ENCODE assay signal across 27 cellular contexts in genomic region chr17:50829336-50829735, GRCh38. TPM values are rescaled to one million over a fixed set of nuclear protein-coding genes. Genes with fewer than 3 reads are reported as not detected.
A peak's percentile ranks its signal among the peaks of the same experiment; 100 is the strongest.
DNase-seq lines count a peak whose midpoint lies in the region; ATAC-seq and TF ChIP-seq lines count a peak whose summit lies in the region.
"Had no signal": no experiment of that assay in that cellular context is flagged by ENCODE, and none has a peak within 500 bp of the region (broad histone marks: within the 10 kb centered on the region; RNA-seq: fewer than 3 reads in every experiment).

No MANE protein-coding gene starts in this region.

- ATAC-seq in HG03460 (IDR thresholded peaks at IDR 0.05; ENCODE audit: unreplicated experiment): no peak
- ATAC-seq: activated CD4-positive, CD25-positive, alpha-beta regulatory T cell treated with anti-CD3 and anti-CD28 coated beads, Interleukin-2, amount 50 U/mL, for 24 hours; gastroesophageal sphincter; Panc1 had no signal

- H2AFZ ChIP-seq in H9 (ENCODE audit: low read length) (peak overlapping the region; percentile 52), OCI-LY7 (ENCODE audit: low read length) (peak overlapping the region; percentile 16; the same call in 1 of the 2 replicates)

- H3T11ph ChIP-seq in H9 (ENCODE audit: low read length): no peak overlapping the region

- H3K36me3 ChIP-seq in OCI-LY7 (ENCODE audit: insufficient read depth, low read length) (no peaks in the 10 kb centered on the region), spleen (no peaks in the 10 kb centered on the region)
- H3K36me3 ChIP-seq: gastroesophageal sphincter had no signal

- H3K4me1 ChIP-seq in H9 (ENCODE audit: insufficient read depth, low read length): peaks cover 8% of the 10 kb centered on the region; the same call in 1 of the 2 replicates
- H3K4me1 ChIP-seq in OCI-LY7 (ENCODE audit: insufficient read depth, low read length, poor library complexity, severe bottlenecking): peaks cover 17% of the 10 kb centered on the region
- no peaks in the 10 kb centered on the region for H3K4me1 ChIP-seq in spleen

- H3K9me3 ChIP-seq in H9 (ENCODE audit: control insufficient read depth, low read depth, low read length): no peaks in the 10 kb centered on the region
- no peaks in the 10 kb centered on the region for H3K9me3 ChIP-seq in OCI-LY7 (ENCODE audit: low read length)
- no peaks in the 10 kb centered on the region for H3K9me3 ChIP-seq in spleen
- H3K9me3 ChIP-seq: gastroesophageal sphincter, mucosa of descending colon had no signal

- H3K9me3 Mint-ChIP-seq in H9 (no peaks in the 10 kb centered on the region), glutamatergic neuron (ENCODE audit: unreplicated experiment) (peaks cover 9% of the 10 kb centered on the region)
- H3K9me3 Mint-ChIP-seq: HFFc6 had no signal

- H4K5ac ChIP-seq in H9 (ENCODE audit: insufficient read length, low read depth, low read length): no peak overlapping the region

- H3K4me2 ChIP-seq in H9 (ENCODE audit: insufficient read depth, insufficient read length, low read length) (no peak overlapping the region), OCI-LY7 (ENCODE audit: low read length) (peak overlapping the region; percentile 42)

- H3K4me3 ChIP-seq in OCI-LY7 (ENCODE audit: low read depth, low read length, poor library complexity, severe bottlenecking): no peak overlapping the region
- no peak overlapping the region for H3K4me3 ChIP-seq in spleen
- H3K4me3 ChIP-seq: gastroesophageal sphincter, mucosa of descending colon had no signal

- peaks cover 3% of the 10 kb centered on the region for H3K23me2 ChIP-seq in H9 (ENCODE audit: insufficient read length, low read depth, low read length, poor library complexity, severe bottlenecking)

- no peaks in the 10 kb centered on the region for H3K9me2 ChIP-seq in OCI-LY7 (ENCODE audit: insufficient read depth, low read length)

- intact Hi-C loops in OCI-LY7 (cut with micrococcal nuclease; ENCODE audit: unreplicated experiment) (no loop called here), spleen (cut with DNase I; ENCODE audit: low total_unique reads) (no loop called here)

- H3K14ac ChIP-seq in H9 (ENCODE audit: insufficient read depth, low read length): no peak overlapping the region

- H3K36me3 Mint-ChIP-seq in H9 (ENCODE audit: insufficient read depth in 1 of 3, low read depth in 3 of 3) (no peaks in the 10 kb centered on the region; a peak in 1 of 7 replicates), glutamatergic neuron (ENCODE audit: unreplicated experiment) (no peaks in the 10 kb centered on the region)

- H3K27ac Mint-ChIP-seq in H9 (peak overlapping the region; percentile 25 to 76 (median 68); a peak in 6 of 7 replicates), glutamatergic neuron (ENCODE audit: unreplicated experiment) (peak overlapping the region; percentile 65)
- H3K27ac Mint-ChIP-seq: HFFc6 had no signal

- WGBS in H9 (ENCODE audit: extremely low coverage, insufficient read length, low lambda C conversion rate): no CpG with 5 or more reads among the region's 6 CpGs
- WGBS in spleen, 5 donors: 43 to 63% (median 55%) methylated on average over 6 of the region's 6 CpGs

- no peak overlapping the region for H2BK12ac ChIP-seq in H9 (ENCODE audit: insufficient read length, low read depth, low read length)

- no peak overlapping the region for H4K8ac ChIP-seq in H9 (replicated peaks; ENCODE audit: insufficient read length, low read depth, low read length)

- H4K91ac ChIP-seq in H9 (ENCODE audit: insufficient read length, low read depth, low read length): no peak overlapping the region

- H3K4me1 Mint-ChIP-seq in H9 (peaks cover 40 to 57% of the 10 kb centered on the region in 2 experiments), glutamatergic neuron (ENCODE audit: low read depth, unreplicated experiment) (peaks cover 38% of the 10 kb centered on the region)

- H2BK120ac ChIP-seq in H9 (ENCODE audit: low read depth, low read length, poor library complexity, severe bottlenecking): no peak overlapping the region

- no peak overlapping the region for H3K23ac ChIP-seq in H9 (ENCODE audit: insufficient read length, low read depth, low read length)

- H3K9ac ChIP-seq in H9 (ENCODE audit: extremely low read depth, insufficient read length, low read length): no peak overlapping the region

- H3K27ac ChIP-seq in H9 (ENCODE audit: insufficient read length, low read depth, low read length) (no peak overlapping the region), OCI-LY7 (ENCODE audit: low read depth, low read length, poor library complexity, severe bottlenecking) (no peak overlapping the region), spleen (peak overlapping the region in 2 of 8 donors; percentile 38 to 49)
- H3K27ac ChIP-seq: gastroesophageal sphincter had no signal

- CTCF ChIA-PET in OCI-LY7 (lab: Charles Lee; ENCODE audit: unreplicated experiment): interaction anchor here (0.5 kb wide), 1 partner anchor 282 kb away, joined by 6 read pairs; no protein-coding TSS in a partner anchor

- no peak for TF ChIP-seq CTCF in H9 (conservative IDR thresholded peaks at IDR 0.05)
- TF ChIP-seq CTCF in OCI-LY7 (conservative IDR thresholded peaks at IDR 0.05; ENCODE audit: low read length): no peak
- no peak for TF ChIP-seq CTCF in glutamatergic neuron (IDR thresholded peaks at IDR 0.05; ENCODE audit: partially characterized antibody, unreplicated experiment)
- no peak for TF ChIP-seq CTCF in spleen (IDR thresholded peaks at IDR 0.05 in 8 of 11, conservative IDR thresholded peaks at IDR 0.05 in 3 of 11)

- H3K27me3 ChIP-seq in H9 (ENCODE audit: insufficient read depth, low read length) (no peaks in the 10 kb centered on the region), spleen (replicated peaks in 1 of 7) (peaks cover 0 to 15% (median 0%) of the 10 kb centered on the region in 7 donors)
- H3K27me3 ChIP-seq: gastroesophageal sphincter had no signal

- no peak overlapping the region for H2BK15ac ChIP-seq in H9 (ENCODE audit: low read depth, low read length)

- H3K56ac ChIP-seq in H9 (ENCODE audit: insufficient read length, low read depth, low read length): no peak overlapping the region

- no peaks in the 10 kb centered on the region; the same call in none of the 2 replicates for H3K27me3 Mint-ChIP-seq in H9 (ENCODE audit: low read depth)
- H3K27me3 Mint-ChIP-seq in glutamatergic neuron (ENCODE audit: unreplicated experiment): peaks cover 9% of the 10 kb centered on the region

- no TSS peak for BruUV-seq in OCI-LY7 (replicated peaks; lab: Mats Ljungman, UMichigan)

- POLR2A ChIA-PET in OCI-LY7 (lab: Charles Lee): interaction anchor here (0.6 to 1.7 kb wide), 3 partner anchors 27 to 133 kb away, joined by 3 to 4 read pairs (median 4); no protein-coding TSS in a partner anchor

- H3K4me3 Mint-ChIP-seq in H9: no peak overlapping the region
- no peak overlapping the region for H3K4me3 Mint-ChIP-seq in glutamatergic neuron (ENCODE audit: unreplicated experiment)
- H3K4me3 Mint-ChIP-seq: HFFc6 had no signal

- no peak overlapping the region for H3K4ac ChIP-seq in H9 (ENCODE audit: low read depth, low read length)

- TF ChIP-seq POLR2A in spleen (IDR thresholded peaks at IDR 0.05): no peak

- no peak overlapping the region for H2BK5ac ChIP-seq in H9 (ENCODE audit: insufficient read length, low read length)

- no peak overlapping the region for H2AK5ac ChIP-seq in H9 (ENCODE audit: insufficient read length, low read length)

- H3K79me1 ChIP-seq in H9 (ENCODE audit: insufficient read depth, low read depth, low read length, poor library complexity, severe bottlenecking): no peaks in the 10 kb centered on the region

- peak overlapping the region; percentile 83 for H3K18ac ChIP-seq in H9 (ENCODE audit: insufficient read length, low read depth, low read length)

- peak; percentile 50 for DNase-seq in H9
- DNase-seq in OCI-LY7 (ENCODE audit: low spot score): no peak
- DNase-seq in glutamatergic neuron: no peak
- DNase-seq in spleen: peak; percentile 7
- DNase-seq in AG08395 (ENCODE audit: low spot score): no peak
- no peak for DNase-seq in activated CD4-positive, alpha-beta T cell treated with anti-CD3 and anti-CD28 coated beads for 48 hours
- DNase-seq: activated CD8-positive, alpha-beta memory T cell treated with anti-CD3 and anti-CD28 coated beads for 24 hours; activated gamma-delta T cell treated with Interleukin-2 at 50 U/mL for 16 hours; activated T-cell treated with anti-CD3 and anti-CD28 coated beads, Interleukin-2, amount 50 U/mL, for 1 hour; C1 segment of cervical spinal cord; Calu3; dermis blood vessel endothelial cell; DND-41; HFFc6; IMR-90; islet precursor cell; mucosa of descending colon; NCI-H1105 treated with DMSO at 0.1 percent for 48 hours; NCI-H2029; NCI-H446; SHP77 treated with DMSO at 0.1 percent for 48 hours had no signal

- H4K20me1 ChIP-seq in H9 (ENCODE audit: control insufficient read depth, insufficient read depth, insufficient read length) (no peaks in the 10 kb centered on the region), OCI-LY7 (ENCODE audit: insufficient read depth, low read length) (no peaks in the 10 kb centered on the region)

- H2BK20ac ChIP-seq in H9 (ENCODE audit: low read depth, low read length, poor library complexity, severe bottlenecking): no peak overlapping the region

- H3K79me2 ChIP-seq in H9 (ENCODE audit: insufficient read depth, low read length) (no peaks in the 10 kb centered on the region), OCI-LY7 (ENCODE audit: insufficient read depth, low read depth, low read length) (no peaks in the 10 kb centered on the region)

RNA-seq across cellular contexts. Expression of gene WFIKKN2, which starts 6.0 kb away (rescaled TPM):
- 1.0 and 1.1 TPM in 2 replicates for total RNA-seq in H9 (2021)
- total RNA-seq in OCI-LY7 (2014; rRNA removed; shearing (Covaris generic)): not detected in 2 replicates
- total RNA-seq in OCI-LY7 (2022): not detected in 2 replicates
- total RNA-seq in glutamatergic neuron (ENCODE audit: unreplicated experiment): 3.5 TPM
- total RNA-seq in spleen: under 1 TPM in 3 of 7 donors, not detected in 4; 0.13 to 0.51 (median 0.26) TPM
- under 1 TPM; 0.02 to 0.06 (median 0.02) TPM for polyA plus RNA-seq in spleen
- total RNA-seq: bronchial epithelial cell, Calu3, dermis blood vessel endothelial cell, IMR-90 had no signal
- polyA plus RNA-seq: neural cell had no signal

RNA-seq across cellular contexts. Expression of gene TOB1, which starts 36.8 kb away (rescaled TPM):
- total RNA-seq in H9 (2021): 31.2 and 31.6 TPM in 2 replicates
- total RNA-seq in OCI-LY7 (2014; rRNA removed; shearing (Covaris generic)): 12.7 and 15.2 TPM in 2 replicates
- total RNA-seq in OCI-LY7 (2022): 24.8 and 26.4 TPM in 2 replicates
- 78.7 TPM for total RNA-seq in glutamatergic neuron (ENCODE audit: unreplicated experiment)
- 10 to 100 TPM; 20.0 to 42.3 (median 26.3) TPM for total RNA-seq in spleen
- polyA plus RNA-seq in spleen: 1 to 10 TPM; 6.3 to 9.8 (median 9.4) TPM

Comparison
In these comparisons a context has a peak if more than half of its experiments do, and no peak if none do; other contexts are left out.
1. DNase-seq: peak in H9 (single experiment) and spleen (single experiment); none in OCI-LY7 (single experiment), glutamatergic neuron (single experiment), AG08395 (single experiment) and activated CD4-positive, alpha-beta T cell treated with anti-CD3 and anti-CD28 coated beads for 48 hours (single experiment).